2 cellular contexts compared by ENCODE assay signal in genomic region chr2:206435738-206436137, GRCh38.
TF ChIP-seq lines count a peak whose summit lies in the region.

No MANE protein-coding gene starts in this region.

TF ChIP-seq in SK-N-SH, 30 proteins besides CTCF, POLR2A, EP300 and RAD21 (continued from another document):
- no peak for TF ChIP-seq IRF3 (IDR thresholded peaks at IDR 0.05; ENCODE audit: low read depth, low read length)
- no peak for TF ChIP-seq FOXJ3 (CRISPR knock-in tag; IDR thresholded peaks at IDR 0.05)
- TF ChIP-seq USF2 (IDR thresholded peaks at IDR 0.05; ENCODE audit: borderline replicate concordance, low read depth, low read length): no peak
- TF ChIP-seq REST (IDR thresholded peaks at IDR 0.05; ENCODE audit: low read depth, low read length): no peak
- no peak for TF ChIP-seq FOXM1 (IDR thresholded peaks at IDR 0.05; ENCODE audit: low read depth)
- TF ChIP-seq JUND (IDR thresholded peaks at IDR 0.05): no peak
- TF ChIP-seq USF1 (IDR thresholded peaks at IDR 0.05; ENCODE audit: borderline replicate concordance, low read depth): no peak

TF ChIP-seq in SK-N-SH treated with all-trans-retinoic acid at 6 μM for 48 hours, 23 proteins besides CTCF, POLR2A, EP300 and RAD21 (continued from another document):
- no peak for TF ChIP-seq CSRNP3 (CRISPR knock-in tag; IDR thresholded peaks at IDR 0.05)
- TF ChIP-seq POU6F1 (CRISPR knock-in tag; IDR thresholded peaks at IDR 0.05; ENCODE audit: borderline replicate concordance, low read depth): no peak
- TF ChIP-seq ZNF8 (CRISPR knock-in tag; IDR thresholded peaks at IDR 0.05): no peak
- no peak for TF ChIP-seq ZNF70 (CRISPR knock-in tag; IDR thresholded peaks at IDR 0.05)
